ENCODE assay signal across 8 cellular contexts in genomic region chr1:43368646-43369020, GRCh38. TPM values are rescaled to one million over a fixed set of nuclear protein-coding genes. Genes with fewer than 3 reads are reported as not detected.
DNase-seq lines count a peak whose midpoint lies in the region; ATAC-seq and TF ChIP-seq lines count a peak whose summit lies in the region.

No MANE protein-coding gene starts in this region.

- POLR2A ChIA-PET in BJ (lab: Charles Lee) = interaction anchor here (0.7 kb wide), 1 partner anchor 142 kb away, joined by 3 read pairs; no protein-coding TSS in a partner anchor

- ATAC-seq in natural killer cell (no peak), GM18519 (IDR thresholded peaks at IDR 0.05; ENCODE audit: low FRiP score, unreplicated experiment) (no peak), GM18867 (IDR thresholded peaks at IDR 0.05; ENCODE audit: unreplicated experiment) (no peak), HG03159 (IDR thresholded peaks at IDR 0.05; ENCODE audit: unreplicated experiment) (no peak)

- peaks cover 13% of the 10 kb centered on the region for H3K36me3 ChIP-seq in BJ (ENCODE audit: control insufficient read depth, insufficient read depth, low read length)

- no peaks in the 10 kb centered on the region for H3K27me3 Mint-ChIP-seq in IgD-negative memory B cell
- H3K27me3 Mint-ChIP-seq in natural killer cell (ENCODE audit: low read depth in 2 of 2) = no peaks in the 10 kb centered on the region

- H3K4me3 Mint-ChIP-seq in IgD-negative memory B cell (peak overlapping the region; percentile 87 to 99 (median 92)), natural killer cell (peak overlapping the region; percentile 96)

- H3K27ac Mint-ChIP-seq in IgD-negative memory B cell = peak overlapping the region; percentile 79 to 92 (median 89)
- H3K27ac Mint-ChIP-seq in natural killer cell = peak overlapping the region; percentile 90 to 94

- peak overlapping the region; percentile 82 for H3K4me3 ChIP-seq in BJ (ENCODE audit: low read depth, low read length)

- CTCF ChIA-PET in BJ (lab: Yijun Ruan, JAX) = interaction anchor here (0.8 kb wide), 1 partner anchor 141 kb away, joined by 3 read pairs; no protein-coding TSS in a partner anchor

- DNase-seq in BJ (ENCODE audit: low read depth) = no peak
- no peak for DNase-seq in natural killer cell
- no peak for DNase-seq in NCI-H524 (lab: John Stamatoyannopoulos, UW)

- H3K36me3 Mint-ChIP-seq in IgD-negative memory B cell (no peaks in the 10 kb centered on the region), natural killer cell (no peaks in the 10 kb centered on the region)

- no peaks in the 10 kb centered on the region for H3K27me3 ChIP-seq in BJ (ENCODE audit: control insufficient read depth, insufficient read depth, low read length)

- peaks cover 23 to 24% (median 24%) of the 10 kb centered on the region in 3 donors for H3K4me1 Mint-ChIP-seq in IgD-negative memory B cell
- peaks cover 35 to 53% of the 10 kb centered on the region in 2 donors for H3K4me1 Mint-ChIP-seq in natural killer cell

- TF ChIP-seq CTCF in BJ (IDR thresholded peaks at IDR 0.05; ENCODE audit: insufficient read depth, low read depth, low read length) (no peak), natural killer cell (IDR thresholded peaks at IDR 0.05) (no peak)

- H3K27ac ChIP-seq in cingulate gyrus (ENCODE audit: low read depth, low read length) = peak overlapping the region; percentile 95

- intact Hi-C loops in natural killer cell (cut with micrococcal nuclease) = loop anchor here (1.0 kb wide), 1 partner anchor 10 kb away; the partner anchor contains the start of gene CDC20

- H3K9me3 Mint-ChIP-seq in IgD-negative memory B cell = no peaks in the 10 kb centered on the region
- H3K9me3 Mint-ChIP-seq in natural killer cell = no peaks in the 10 kb centered on the region

RNA-seq across cellular contexts. Expression of gene ELOVL1, which starts 0.8 kb away (rescaled TPM):
- polyA plus RNA-seq in BJ (2011; rRNA removed) (263 and 287 TPM in 2 replicates), IgD-negative memory B cell (69.6 TPM)
- 82.3 and 130 TPM in 2 replicates for polyA minus RNA-seq in BJ (2011; rRNA and poly(A)+ RNA removed)
- total RNA-seq in natural killer cell = 10 to 100 TPM; 53.2 to 73.0 (median 67.5) TPM

RNA-seq across cellular contexts. Expression of gene CDC20, which starts 9.9 kb away (rescaled TPM):
- polyA plus RNA-seq in BJ (2011; rRNA removed) (58.4 and 107 TPM in 2 replicates), IgD-negative memory B cell (0.58 TPM)
- polyA minus RNA-seq in BJ (2011; rRNA and poly(A)+ RNA removed) = 72.8 and 96.5 TPM in 2 replicates
- 1 to 10 TPM in 1 of 3 donors, under 1 TPM in 2; 0.50 to 2.4 (median 0.96) TPM for total RNA-seq in natural killer cell

RNA-seq across cellular contexts. Expression of gene MED8, which starts 21.0 kb away (rescaled TPM):
- polyA plus RNA-seq in BJ (2011; rRNA removed) = 50.8 and 52.0 TPM in 2 replicates
- 22.4 and 23.6 TPM in 2 replicates for polyA minus RNA-seq in BJ (2011; rRNA and poly(A)+ RNA removed)
- polyA plus RNA-seq in IgD-negative memory B cell = 45.4 TPM
- total RNA-seq in natural killer cell = 10 to 100 TPM; 17.8 to 26.8 (median 22.0) TPM

RNA-seq across cellular contexts. Expression of gene SZT2, which starts 21.1 kb away (rescaled TPM):
- polyA plus RNA-seq in BJ (2011; rRNA removed) (8.6 and 12.1 TPM in 2 replicates), IgD-negative memory B cell (8.0 TPM)
- polyA minus RNA-seq in BJ (2011; rRNA and poly(A)+ RNA removed) = 29.9 and 30.9 TPM in 2 replicates
- 100 to 1,000 TPM; 103 to 128 (median 123) TPM for total RNA-seq in natural killer cell

RNA-seq across cellular contexts. Expression of gene MPL, which starts 31.0 kb away (rescaled TPM):
- polyA plus RNA-seq in BJ (2011; rRNA removed) (not detected in 2 replicates), IgD-negative memory B cell (not detected)
- polyA minus RNA-seq in BJ (2011; rRNA and poly(A)+ RNA removed) = 0.67 TPM in 1 of 2 replicates, not detected in the other
- total RNA-seq in natural killer cell = 1 to 10 TPM in 1 of 3 donors, under 1 TPM in 2; 0.43 to 1.7 (median 0.48) TPM

Comparison
In these comparisons a context has a peak if more than half of its experiments do, and no peak if none do; other contexts are left out.
1. RNA of gene CDC20, which starts 9.9 kb away (polyA plus RNA-seq): 58.4 to 107 TPM in BJ; 0.58 TPM in IgD-negative memory B cell (single experiment); every median in the first group is over 10 times any median in the second.